ENCODE assay signal across 36 cellular contexts in the genomic region with DNA sequence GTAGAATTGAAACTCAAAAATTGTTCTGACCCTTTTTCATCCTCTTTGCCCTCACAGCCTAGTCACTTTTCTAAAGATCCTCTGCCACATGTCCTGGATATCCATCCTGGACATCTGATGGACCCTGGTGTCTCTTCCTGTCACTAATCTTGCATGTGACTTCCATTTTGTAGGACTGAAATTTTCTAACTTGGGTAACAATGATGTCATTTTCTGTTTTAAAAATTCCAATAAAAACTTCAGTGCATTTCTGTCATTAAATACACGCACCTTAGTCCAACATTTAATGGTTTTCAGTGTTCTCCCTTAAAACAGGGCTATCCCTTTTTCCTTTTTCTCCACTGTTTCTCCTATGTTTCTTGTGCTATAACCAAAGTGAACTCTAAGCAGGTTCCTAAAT.
"Had no signal": no experiment of that assay in that cellular context is flagged by ENCODE, and none has a peak within 500 bp of the region (broad histone marks: within the 10 kb centered on the region; RNA-seq: fewer than 3 reads in every experiment).

No MANE protein-coding gene starts in this region.

- H3K27me3 ChIP-seq: adrenal gland had no signal

- H3K4me3 Mint-ChIP-seq: activated B cell treated with CpG ODN at 0.5 μM for 24 hours; activated CD4-positive, alpha-beta memory T cell treated with anti-CD3 and anti-CD28 coated beads, Interleukin-2, amount 10 ng/mL, durations not matched to agents 7 days and 5 days; activated CD4-positive, alpha-beta T cell treated with anti-CD3 and anti-CD28 coated beads for 36 hours; activated CD4-positive, alpha-beta T cell treated with anti-CD3 and anti-CD28 coated beads, Interleukin-2, amount 10 ng/mL, durations not matched to agents 7 days and 5 days; activated CD8-positive, alpha-beta memory T cell treated with anti-CD3 and anti-CD28 coated beads, Interleukin-2, amount 10 ng/mL, durations not matched to agents 7 days and 5 days; activated CD8-positive, alpha-beta T cell treated with anti-CD3 and anti-CD28 coated beads, Interleukin-2, amount 10 ng/mL, durations not matched to agents 7 days and 5 days; activated naive CD4-positive, alpha-beta T cell treated with anti-CD3 and anti-CD28 coated beads for 36 hours; activated naive CD8-positive, alpha-beta T cell treated with anti-CD3 and anti-CD28 coated beads for 36 hours; activated T-cell treated with anti-CD3 and anti-CD28 coated beads, Interleukin-2, amount 50 U/mL, for 24 hours; activated T-helper 17 cell treated with anti-CD3 and anti-CD28 coated beads, Interleukin-2, amount 50 U/mL, for 72 hours; brain; central memory CD8-positive, alpha-beta T cell; T-helper 1 cell treated with Interleukin-12 subunit alpha and Interleukin-12 subunit beta and Interleukin-4 antibody, amounts not matched to agents 30 μg/mL and 1 μg/mL, for 36 hours; T-helper 2 cell treated with Interferon-gamma antibody and Interleukin-4, amounts not matched to agents 5 μg/mL and 100 μg/mL, for 36 hours had no signal

- H3K27ac Mint-ChIP-seq: activated B cell treated with CpG ODN at 0.5 μM for 24 hours; activated CD4-positive, alpha-beta memory T cell treated with anti-CD3 and anti-CD28 coated beads, Interleukin-2, amount 10 ng/mL, durations not matched to agents 7 days and 5 days; activated CD4-positive, alpha-beta T cell treated with anti-CD3 and anti-CD28 coated beads for 36 hours; activated CD4-positive, alpha-beta T cell treated with anti-CD3 and anti-CD28 coated beads, Interleukin-2, amount 10 ng/mL, durations not matched to agents 7 days and 5 days; activated CD8-positive, alpha-beta memory T cell treated with anti-CD3 and anti-CD28 coated beads, Interleukin-2, amount 10 ng/mL, durations not matched to agents 7 days and 5 days; activated CD8-positive, alpha-beta T cell treated with anti-CD3 and anti-CD28 coated beads, Interleukin-2, amount 10 ng/mL, durations not matched to agents 7 days and 5 days; activated naive CD4-positive, alpha-beta T cell treated with anti-CD3 and anti-CD28 coated beads for 36 hours; activated naive CD4-positive, alpha-beta T cell treated with anti-CD3 and anti-CD28 coated beads, Interleukin-2, amount 50 U/mL, for 72 hours; activated naive CD8-positive, alpha-beta T cell treated with anti-CD3 and anti-CD28 coated beads for 36 hours; activated T-cell treated with anti-CD3 and anti-CD28 coated beads, Interleukin-2, amount 50 U/mL, for 24 hours; activated T-helper 17 cell treated with anti-CD3 and anti-CD28 coated beads, Interleukin-2, amount 50 U/mL, for 72 hours; brain; T-helper 1 cell treated with Interleukin-12 subunit alpha and Interleukin-12 subunit beta and Interleukin-4 antibody, amounts not matched to agents 30 μg/mL and 1 μg/mL, for 36 hours; T-helper 2 cell treated with Interferon-gamma antibody and Interleukin-4, amounts not matched to agents 5 μg/mL and 100 μg/mL, for 36 hours had no signal

- H3K9me3 ChIP-seq: adrenal gland had no signal

- H3K36me3 ChIP-seq: adrenal gland had no signal

- DNase-seq: activated B cell treated with CpG ODN at 0.5 μM for 24 hours; activated CD4-positive, alpha-beta memory T cell treated with anti-CD3 and anti-CD28 coated beads, Interleukin-2, amount 10 ng/mL, durations not matched to agents 7 days and 5 days; activated CD4-positive, alpha-beta T cell treated with anti-CD3 and anti-CD28 coated beads for 1 hour; activated CD4-positive, alpha-beta T cell treated with anti-CD3 and anti-CD28 coated beads for 36 hours; activated CD4-positive, alpha-beta T cell treated with anti-CD3 and anti-CD28 coated beads for 48 hours; activated CD4-positive, alpha-beta T cell treated with anti-CD3 and anti-CD28 coated beads, Interleukin-2, amount 10 ng/mL, durations not matched to agents 7 days and 5 days; activated CD4-positive, alpha-beta T cell treated with anti-CD3 and anti-CD28 coated beads, Interleukin-2, amount 50 U/mL, for 48 hours; activated CD8-positive, alpha-beta memory T cell treated with anti-CD3 and anti-CD28 coated beads for 24 hours; activated CD8-positive, alpha-beta memory T cell treated with anti-CD3 and anti-CD28 coated beads, Interleukin-2, amount 10 ng/mL, durations not matched to agents 7 days and 5 days; activated CD8-positive, alpha-beta memory T cell treated with anti-CD3 and anti-CD28 coated beads, Interleukin-2, amount 50 U/mL, for 48 hours; activated CD8-positive, alpha-beta T cell treated with anti-CD3 and anti-CD28 coated beads, Interleukin-2, amount 10 ng/mL, durations not matched to agents 7 days and 5 days; activated effector memory CD4-positive, alpha-beta T cell treated with anti-CD3 and anti-CD28 coated beads, Interleukin-2, amount 50 U/mL, for 16 hours; activated gamma-delta T cell treated with Interleukin-2 at 50 U/mL for 16 hours; activated naive CD4-positive, alpha-beta T cell; activated naive CD4-positive, alpha-beta T cell treated with anti-CD3 and anti-CD28 coated beads for 36 hours; activated naive CD4-positive, alpha-beta T cell treated with anti-CD3 and anti-CD28 coated beads, Interleukin-2, amount 50 U/mL, for 16 hours; activated naive CD8-positive, alpha-beta T cell treated with anti-CD3 and anti-CD28 coated beads for 36 hours; activated T-cell treated with anti-CD3 and anti-CD28 coated beads, Interleukin-2, amount 50 U/mL, for 24 hours; activated T-cell treated with anti-CD3 and anti-CD28 coated beads, Interleukin-2, amount 50 U/mL, for 48 hours; adrenal gland; amniotic stem cell; aorta; caudate nucleus; cerebellar nuclear complex; T-helper 1 cell; T-helper 2 cell; T-helper 9 cell had no signal

- H3K27me3 Mint-ChIP-seq: activated B cell treated with CpG ODN at 0.5 μM for 24 hours; activated CD4-positive, alpha-beta memory T cell treated with anti-CD3 and anti-CD28 coated beads, Interleukin-2, amount 10 ng/mL, durations not matched to agents 7 days and 5 days; activated CD4-positive, alpha-beta T cell treated with anti-CD3 and anti-CD28 coated beads for 36 hours; activated CD4-positive, alpha-beta T cell treated with anti-CD3 and anti-CD28 coated beads, Interleukin-2, amount 10 ng/mL, durations not matched to agents 7 days and 5 days; activated CD8-positive, alpha-beta memory T cell treated with anti-CD3 and anti-CD28 coated beads, Interleukin-2, amount 10 ng/mL, durations not matched to agents 7 days and 5 days; activated naive CD8-positive, alpha-beta T cell treated with anti-CD3 and anti-CD28 coated beads for 36 hours; activated T-cell treated with anti-CD3 and anti-CD28 coated beads, Interleukin-2, amount 50 U/mL, for 24 hours; activated T-helper 17 cell treated with anti-CD3 and anti-CD28 coated beads, Interleukin-2, amount 50 U/mL, for 72 hours; brain; central memory CD8-positive, alpha-beta T cell had no signal

- H3K36me3 Mint-ChIP-seq: activated CD8-positive, alpha-beta memory T cell treated with anti-CD3 and anti-CD28 coated beads, Interleukin-2, amount 10 ng/mL, durations not matched to agents 7 days and 5 days; activated naive CD4-positive, alpha-beta T cell treated with anti-CD3 and anti-CD28 coated beads, Interleukin-2, amount 50 U/mL, for 72 hours; activated naive CD8-positive, alpha-beta T cell treated with anti-CD3 and anti-CD28 coated beads for 36 hours; brain had no signal

- FAIRE-seq: bronchial epithelial cell, TTC549 had no signal

- H3K9me3 Mint-ChIP-seq: activated B cell treated with CpG ODN at 0.5 μM for 24 hours had no signal

- H3K4me3 ChIP-seq: adrenal gland had no signal

- H3K4me1 Mint-ChIP-seq: activated B cell treated with CpG ODN at 0.5 μM for 24 hours; activated CD4-positive, alpha-beta memory T cell treated with anti-CD3 and anti-CD28 coated beads, Interleukin-2, amount 10 ng/mL, durations not matched to agents 7 days and 5 days; activated CD4-positive, alpha-beta T cell treated with anti-CD3 and anti-CD28 coated beads for 36 hours; activated CD4-positive, alpha-beta T cell treated with anti-CD3 and anti-CD28 coated beads, Interleukin-2, amount 10 ng/mL, durations not matched to agents 7 days and 5 days; activated CD8-positive, alpha-beta memory T cell treated with anti-CD3 and anti-CD28 coated beads, Interleukin-2, amount 10 ng/mL, durations not matched to agents 7 days and 5 days; activated naive CD8-positive, alpha-beta T cell treated with anti-CD3 and anti-CD28 coated beads for 36 hours; activated T-helper 17 cell treated with anti-CD3 and anti-CD28 coated beads, Interleukin-2, amount 50 U/mL, for 72 hours; brain; central memory CD8-positive, alpha-beta T cell had no signal

- H3K27ac ChIP-seq: adrenal gland, VCaP had no signal

- H3K4me1 ChIP-seq: adrenal gland had no signal
